In the genomic region with DNA sequence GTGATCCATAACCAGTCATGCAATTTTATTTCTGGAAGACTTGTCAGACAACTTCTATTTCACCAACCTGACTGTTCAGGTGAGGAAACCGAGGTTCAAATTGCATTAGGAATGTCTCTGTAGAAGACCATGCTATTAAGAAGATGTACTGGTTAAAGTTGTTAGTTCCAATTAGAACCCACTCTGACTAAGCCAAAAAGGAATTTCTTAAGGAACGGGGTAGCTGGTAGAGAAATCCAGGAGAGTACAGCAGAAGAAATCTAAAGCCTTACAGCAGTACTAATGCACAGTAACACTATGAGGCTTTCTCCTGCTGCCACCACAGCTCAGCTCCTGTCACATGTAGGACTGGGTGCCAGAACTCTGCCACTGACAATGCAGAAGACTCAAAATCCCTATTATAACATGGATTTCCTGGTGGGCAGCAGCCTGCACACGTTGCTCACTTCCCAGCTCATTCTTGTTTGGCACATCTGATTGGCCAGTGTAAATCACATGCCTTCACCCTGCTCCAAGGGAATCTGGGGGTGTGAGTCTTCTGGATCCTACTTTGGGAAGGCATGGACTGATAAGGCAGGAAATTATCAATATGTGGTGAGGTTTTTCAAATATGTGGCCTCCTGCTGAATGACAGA, we compare ENCODE assay signal across 13 cellular contexts. TPM values are rescaled to one million over a fixed set of nuclear protein-coding genes. Genes with fewer than 3 reads are reported as not detected.
DNase-seq lines count a peak whose midpoint lies in the region; FAIRE-seq and TF ChIP-seq lines count a peak whose summit lies in the region.
"Had no signal": no experiment of that assay in that cellular context is flagged by ENCODE, and none has a peak within 500 bp of the region (broad histone marks: within the 10 kb centered on the region; RNA-seq: fewer than 3 reads in every experiment).

No MANE protein-coding gene starts in this region.

- dilution Hi-C loops in endothelial cell of umbilical vein (cut with MboI; ENCODE audit: extremely low pct_ligation_motif_present, low sequenced_read_pairs) = no loop called here

- H3K4me1 Mint-ChIP-seq in CD14-positive monocyte = peaks cover 31% of the 10 kb centered on the region
- H3K4me1 Mint-ChIP-seq in neural progenitor cell = peaks cover 18% of the 10 kb centered on the region

- TF ChIP-seq POLR2A in endothelial cell of umbilical vein (IDR thresholded peaks at IDR 0.05; ENCODE audit: low read depth, low read length) (no peak), spleen (IDR thresholded peaks at IDR 0.05) (no peak)

- H4K20me1 ChIP-seq in endothelial cell of umbilical vein (replicated peaks; ENCODE audit: control insufficient read depth, extremely low read depth, insufficient read depth, low read length) (no peaks in the 10 kb centered on the region), neural progenitor cell (ENCODE audit: low read depth) (peaks cover 3% of the 10 kb centered on the region)

- no peak overlapping the region for H3K4me3 ChIP-seq in endothelial cell of umbilical vein (replicated peaks in 1 of 3; ENCODE audit: insufficient read depth in 1 of 3, low read depth in 1 of 3, low read length in 3 of 3)
- no peak overlapping the region for H3K4me3 ChIP-seq in neural progenitor cell
- no peak overlapping the region for H3K4me3 ChIP-seq in spleen
- H3K4me3 ChIP-seq: hepatocyte, SK-N-MC had no signal

- H3K4me3 Mint-ChIP-seq in CD14-positive monocyte (no peak overlapping the region), neural progenitor cell (peak overlapping the region; percentile 14)

- H3K27me3 Mint-ChIP-seq in CD14-positive monocyte (ENCODE audit: low read depth in 3 of 3) (peaks cover 0 to 3% (median 1%) of the 10 kb centered on the region in 3 donors), neural progenitor cell (ENCODE audit: insufficient read depth, low read depth) (no peaks in the 10 kb centered on the region)

- H3K9me3 Mint-ChIP-seq in CD14-positive monocyte = no peaks in the 10 kb centered on the region
- H3K9me3 Mint-ChIP-seq in neural progenitor cell = no peaks in the 10 kb centered on the region

- peak; percentile 73 for FAIRE-seq in endothelial cell of umbilical vein (lab: Jason Lieb, UNC)
- FAIRE-seq: GM18507 had no signal

- intact Hi-C loops in CD14-positive monocyte (cut with micrococcal nuclease) (no loop called here), endothelial cell of umbilical vein (cut with micrococcal nuclease) (no loop called here), spleen (cut with DNase I; ENCODE audit: low total_unique reads) (no loop called here)

- no TSS peak for BruUV-seq in endothelial cell of umbilical vein (replicated peaks; lab: Mats Ljungman, UMichigan)

- H3K36me3 Mint-ChIP-seq in CD14-positive monocyte (peaks cover 54 to 66% of the 10 kb centered on the region in 2 donors), neural progenitor cell (no peaks in the 10 kb centered on the region)

- no peak for TF ChIP-seq CTCF in CD14-positive monocyte (IDR thresholded peaks at IDR 0.05)
- TF ChIP-seq CTCF in endothelial cell of umbilical vein (IDR thresholded peaks at IDR 0.05; ENCODE audit: extremely low read depth in 1 of 2, insufficient read depth in 1 of 2, low read depth in 1 of 2, low read length in 2 of 2) = no peak
- TF ChIP-seq CTCF in neural progenitor cell (IDR thresholded peaks at IDR 0.05) = no peak
- TF ChIP-seq CTCF in spleen (IDR thresholded peaks at IDR 0.05 in 8 of 11, conservative IDR thresholded peaks at IDR 0.05 in 3 of 11) = no peak

- H3K4me2 ChIP-seq in endothelial cell of umbilical vein (ENCODE audit: insufficient read depth, low read length) = no peak overlapping the region
- H3K4me2 ChIP-seq in neural progenitor cell = no peak overlapping the region
- H3K4me2 ChIP-seq: hepatocyte had no signal

- H3K36me3 ChIP-seq in endothelial cell of umbilical vein (ENCODE audit: control insufficient read depth in 2 of 2, extremely low read depth in 1 of 2, insufficient read depth in 2 of 2, low read length in 2 of 2) (no peaks in the 10 kb centered on the region), neural progenitor cell (no peaks in the 10 kb centered on the region), spleen (peaks cover 0 to 49% (median 11%) of the 10 kb centered on the region in 6 donors)

- POLR2A ChIA-PET in endothelial cell of umbilical vein (lab: Charles Lee) = no interaction called here

- H3K27ac ChIP-seq in endothelial cell of umbilical vein (ENCODE audit: insufficient read depth, low read depth, low read length) (no peak overlapping the region), neural progenitor cell (no peak overlapping the region), spleen (peak overlapping the region in 1 of 8 donors; percentile 12)
- H3K27ac ChIP-seq: hepatocyte, parathyroid adenoma, SK-N-MC had no signal

- WGBS in spleen, 5 donors = 72 to 84% (median 81%) methylated on average over 3 of the region's 3 CpGs

- CTCF ChIA-PET in endothelial cell of umbilical vein (lab: Charles Lee) = interaction anchor here (0.9 to 1.5 kb wide), 5 partner anchors 8 to 85 kb away, joined by 3 to 4 read pairs (median 3); no protein-coding TSS in a partner anchor

- peak overlapping the region in 4 of 7 donors; percentile 2 to 84 (median 72) for H3K27ac Mint-ChIP-seq in CD14-positive monocyte
- H3K27ac Mint-ChIP-seq in neural progenitor cell = no peak overlapping the region

- peaks cover 13% of the 10 kb centered on the region for H3K79me2 ChIP-seq in endothelial cell of umbilical vein (ENCODE audit: control insufficient read depth, insufficient read depth, low read length)
- no peaks in the 10 kb centered on the region for H3K79me2 ChIP-seq in neural progenitor cell (ENCODE audit: low read depth)

- H3K9me1 ChIP-seq in endothelial cell of umbilical vein (replicated peaks; ENCODE audit: control insufficient read depth, extremely low read depth, insufficient read depth, low read length) = no peaks in the 10 kb centered on the region

- no peaks in the 10 kb centered on the region for H3K27me3 ChIP-seq in endothelial cell of umbilical vein (ENCODE audit: control insufficient read depth in 2 of 2, insufficient read depth in 2 of 2, low read length in 2 of 2)
- peaks cover 17% of the 10 kb centered on the region for H3K27me3 ChIP-seq in neural progenitor cell
- no peaks in the 10 kb centered on the region for H3K27me3 ChIP-seq in spleen (replicated peaks in 1 of 7)
- H3K27me3 ChIP-seq: hepatocyte had no signal

- H3F3A ChIP-seq in neural progenitor cell (ENCODE audit: low read depth) = peaks cover 4% of the 10 kb centered on the region

- H3K9me3 ChIP-seq in endothelial cell of umbilical vein (replicated peaks; ENCODE audit: control insufficient read depth, insufficient read depth, low read length) (no peaks in the 10 kb centered on the region), neural progenitor cell (ENCODE audit: low read depth) (no peaks in the 10 kb centered on the region), spleen (no peaks in the 10 kb centered on the region)

- H2AFZ ChIP-seq in endothelial cell of umbilical vein (ENCODE audit: low read depth, low read length) = no peak overlapping the region
- H2AFZ ChIP-seq in neural progenitor cell (replicated peaks) = no peak overlapping the region
- H2AFZ ChIP-seq: hepatocyte, parathyroid adenoma had no signal

- DNase-seq in CD14-positive monocyte (ENCODE audit: low spot score) = no peak
- peak; percentile 35 for DNase-seq in LHCN-M2 (ENCODE audit: low read depth)
- DNase-seq in endothelial cell of umbilical vein (ENCODE audit: low read depth, low spot score) = peak; percentile 40
- DNase-seq in neural progenitor cell (ENCODE audit: low spot score) = peak; percentile 43
- DNase-seq in glomerular visceral epithelial cell (ENCODE audit: extremely low spot score) = no peak
- DNase-seq in spleen = no peak
- no peak for DNase-seq in NCI-H1092 treated with DMSO at 0.1 percent for 48 hours (lab: John Stamatoyannopoulos, UW)
- no peak for DNase-seq in stimulated activated CD4-positive, alpha-beta T cell treated with anti-CD3 and anti-CD28 coated beads, Interleukin-2, amount 100 ng/mL, for 48 hours
- DNase-seq: NCI-H2029 treated with DMSO at 0.1 percent for 48 hours had no signal

- H3K4me1 ChIP-seq in endothelial cell of umbilical vein (ENCODE audit: control insufficient read depth, extremely low read depth, insufficient read depth, low read length) (peaks cover 20% of the 10 kb centered on the region), neural progenitor cell (peaks cover 12% of the 10 kb centered on the region), spleen (peaks cover 6 to 39% (median 20%) of the 10 kb centered on the region in 6 donors)

- H3K9ac ChIP-seq in endothelial cell of umbilical vein (replicated peaks; ENCODE audit: extremely low read depth, insufficient read depth, low read length) (no peak overlapping the region), neural progenitor cell (no peak overlapping the region)
- H3K9ac ChIP-seq: parathyroid adenoma had no signal

TF ChIP-seq in endothelial cell of umbilical vein, 7 proteins besides CTCF, POLR2A, EP300 and RAD21 (continues in another document):
- no peak for TF ChIP-seq FOS (IDR thresholded peaks at IDR 0.05; ENCODE audit: borderline replicate concordance, insufficient read depth, low read length)
- no peak for TF ChIP-seq JUN (IDR thresholded peaks at IDR 0.05; ENCODE audit: borderline replicate concordance, insufficient read depth, insufficient read length, low read depth)
- TF ChIP-seq, protein P1, sequence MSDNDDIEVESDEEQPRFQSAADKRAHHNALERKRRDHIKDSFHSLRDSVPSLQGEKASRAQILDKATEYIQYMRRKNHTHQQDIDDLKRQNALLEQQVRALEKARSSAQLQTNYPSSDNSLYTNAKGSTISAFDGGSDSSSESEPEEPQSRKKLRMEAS (IDR thresholded peaks at IDR 0.05; ENCODE audit: insufficient read depth, insufficient read length) = no peak
- TF ChIP-seq POLR2AphosphoS5 (IDR thresholded peaks at IDR 0.05; ENCODE audit: insufficient read depth, low read depth, low read length) = no peak
- no peak for TF ChIP-seq MYC (IDR thresholded peaks at IDR 0.05; ENCODE audit: low read depth, low read length)
- no peak for TF ChIP-seq GATA2 (IDR thresholded peaks at IDR 0.05; ENCODE audit: insufficient read depth, insufficient read length, low read depth, low read length)

RNA-seq across cellular contexts. Expression of gene CAST, which starts 37.1 kb away (rescaled TPM):
- polyA plus RNA-seq in CD14-positive monocyte (10 to 100 TPM; 49.6 to 76.8 TPM), endothelial cell of umbilical vein (20.8 and 33.7 TPM in 2 replicates), spleen (10 to 100 TPM; 30.0 to 48.3 (median 30.4) TPM)
- total RNA-seq in LHCN-M2 (2014; rRNA removed) (150 and 191 TPM in 2 replicates), endothelial cell of umbilical vein (172 and 194 TPM in 2 replicates), neural progenitor cell (ENCODE audit: low replicate concordance) (49.8 and 64.6 TPM in 2 replicates), spleen (100 to 1,000 TPM; 158 to 233 (median 197) TPM)
- polyA plus RNA-seq in LHCN-M2 (2012) = 102 TPM
- 72.2 and 79.1 TPM in 2 replicates for polyA plus RNA-seq in endothelial cell of umbilical vein (2011; cell fraction: cytosol; rRNA removed)
- 111 and 150 TPM in 2 replicates for polyA plus RNA-seq in endothelial cell of umbilical vein (2011; cell fraction: nucleus; rRNA removed)
- 108 and 138 TPM in 2 replicates for polyA plus RNA-seq in endothelial cell of umbilical vein (2012)
- polyA minus RNA-seq in endothelial cell of umbilical vein = 47.1 and 55.6 TPM in 2 replicates
- polyA minus RNA-seq in endothelial cell of umbilical vein (2011; cell fraction: cytosol; rRNA and poly(A)+ RNA removed) = 86.2 TPM
- 166 and 205 TPM in 2 replicates for polyA minus RNA-seq in endothelial cell of umbilical vein (2011; cell fraction: nucleus; rRNA and poly(A)+ RNA removed)

Comparison
In these comparisons a context has a peak if more than half of its experiments do, and no peak if none do; other contexts are left out.
1. DNase-seq: peak in LHCN-M2 (single experiment), endothelial cell of umbilical vein (single experiment) and neural progenitor cell (single experiment); none in CD14-positive monocyte (single experiment), glomerular visceral epithelial cell (single experiment), spleen (single experiment), NCI-H1092 treated with DMSO at 0.1 percent for 48 hours (single experiment) and stimulated activated CD4-positive, alpha-beta T cell treated with anti-CD3 and anti-CD28 coated beads, Interleukin-2, amount 100 ng/mL, for 48 hours (0 of 2).